Comparison of ENCODE assay signal across 18 cellular contexts in the genomic region with DNA sequence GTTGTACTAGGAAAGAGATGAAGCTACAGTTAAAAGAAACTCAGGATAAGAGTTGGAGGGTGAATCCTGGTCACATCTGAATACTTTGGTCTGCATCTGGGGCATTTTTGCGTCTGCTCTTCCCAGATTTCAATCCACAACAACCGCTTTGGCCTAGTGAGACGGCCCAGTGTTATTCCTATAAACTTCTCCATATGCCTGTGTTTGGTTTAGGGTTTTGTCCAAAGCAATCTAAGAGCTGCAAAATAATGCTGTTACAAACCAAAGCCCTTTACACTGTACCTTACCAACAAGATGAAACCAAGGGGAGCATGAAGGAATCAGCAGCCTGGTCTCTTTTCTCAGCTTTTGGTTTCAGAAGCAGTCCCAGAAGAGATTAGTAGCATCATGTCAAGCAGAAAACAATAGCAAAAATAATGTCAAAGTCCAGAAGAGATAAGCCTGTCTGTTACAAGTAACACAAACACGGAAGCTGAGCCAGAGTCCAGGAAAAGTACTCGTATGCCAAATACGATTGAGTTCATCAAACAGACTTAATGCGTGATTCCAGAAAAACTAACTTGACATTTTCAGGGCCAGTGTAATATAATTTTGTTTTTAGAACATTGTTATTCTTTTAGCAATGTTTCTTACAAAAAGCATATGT.
"Had no signal": no experiment of that assay in that cellular context is flagged by ENCODE, and none has a peak within 500 bp of the region (broad histone marks: within the 10 kb centered on the region; RNA-seq: fewer than 3 reads in every experiment).

No MANE protein-coding gene starts in this region.

- ATAC-seq: activated T-cell treated with anti-CD3 and anti-CD28 coated beads, Interleukin-2, amount 50 U/mL, for 4 hours; left ventricle myocardium superior; stimulated activated memory B cell treated with anti-CD40 and anti-IgM and Interleukin-4, amounts not matched to agents 10 μg/mL and 1 μg/mL and 100 μg/mL, for 72 hours; T-cell had no signal

- H3K27me3 Mint-ChIP-seq: activated CD4-positive, alpha-beta memory T cell treated with anti-CD3 and anti-CD28 coated beads, Interleukin-2, amount 10 ng/mL, durations not matched to agents 7 days and 5 days; activated naive CD4-positive, alpha-beta T cell treated with anti-CD3 and anti-CD28 coated beads, Interleukin-2, amount 50 U/mL, for 24 hours; progenitor cell of endocrine pancreas; stimulated activated memory B cell treated with anti-CD40 and anti-IgM and Interleukin-4, amounts not matched to agents 10 μg/mL and 1 μg/mL and 100 μg/mL, for 72 hours had no signal

- DNase-seq: activated CD4-positive, alpha-beta memory T cell treated with anti-CD3 and anti-CD28 coated beads, Interleukin-2, amount 10 ng/mL, durations not matched to agents 7 days and 5 days; activated effector memory CD4-positive, alpha-beta T cell treated with Interleukin-2 at 50 U/mL for 16 hours; activated T-cell treated with anti-CD3 and anti-CD28 coated beads, Interleukin-2, amount 50 U/mL, for 4 hours; adrenal gland; hypothalamus; kidney; left ventricle myocardium superior; mesenchymal stem cell; nephron progenitor cell; right cardiac atrium; stimulated activated CD4-positive, alpha-beta T cell treated with anti-CD3 and anti-CD28 coated beads, Interleukin-1b, Interleukin-23, amount 100 ng/mL, for 48 hours; T-cell; T-helper 9 cell; thyroid gland had no signal

- H3K36me3 ChIP-seq: adrenal gland, esophagus muscularis mucosa, thyroid gland had no signal

- H3K4me3 Mint-ChIP-seq: activated CD4-positive, alpha-beta memory T cell treated with anti-CD3 and anti-CD28 coated beads, Interleukin-2, amount 10 ng/mL, durations not matched to agents 7 days and 5 days; activated naive CD4-positive, alpha-beta T cell treated with anti-CD3 and anti-CD28 coated beads, Interleukin-2, amount 50 U/mL, for 24 hours; activated T-cell treated with anti-CD3 and anti-CD28 coated beads, Interleukin-2, amount 50 U/mL, for 4 hours; nephron progenitor cell; stimulated activated memory B cell treated with anti-CD40 and anti-IgM and Interleukin-4, amounts not matched to agents 10 μg/mL and 1 μg/mL and 100 μg/mL, for 72 hours; T-cell had no signal

- H3K4me3 ChIP-seq: adrenal gland, esophagus muscularis mucosa, thyroid gland had no signal

- H3K4me1 Mint-ChIP-seq: activated CD4-positive, alpha-beta memory T cell treated with anti-CD3 and anti-CD28 coated beads, Interleukin-2, amount 10 ng/mL, durations not matched to agents 7 days and 5 days; activated naive CD4-positive, alpha-beta T cell treated with anti-CD3 and anti-CD28 coated beads, Interleukin-2, amount 50 U/mL, for 24 hours; nephron progenitor cell; stimulated activated memory B cell treated with anti-CD40 and anti-IgM and Interleukin-4, amounts not matched to agents 10 μg/mL and 1 μg/mL and 100 μg/mL, for 72 hours; T-cell had no signal

- H3K36me3 Mint-ChIP-seq: activated naive CD4-positive, alpha-beta T cell treated with anti-CD3 and anti-CD28 coated beads, Interleukin-2, amount 50 U/mL, for 24 hours; stimulated activated memory B cell treated with anti-CD40 and anti-IgM and Interleukin-4, amounts not matched to agents 10 μg/mL and 1 μg/mL and 100 μg/mL, for 72 hours; T-cell had no signal

- H3K27me3 ChIP-seq: adrenal gland, esophagus muscularis mucosa, thyroid gland had no signal

- H3K4me1 ChIP-seq: adrenal gland, esophagus muscularis mucosa, thyroid gland had no signal

- H3K27ac ChIP-seq: adrenal gland, esophagus muscularis mucosa, thyroid gland had no signal

- H3K9me3 ChIP-seq: adrenal gland, esophagus muscularis mucosa, thyroid gland had no signal

- H3K27ac Mint-ChIP-seq: activated CD4-positive, alpha-beta memory T cell treated with anti-CD3 and anti-CD28 coated beads, Interleukin-2, amount 10 ng/mL, durations not matched to agents 7 days and 5 days; activated naive CD4-positive, alpha-beta T cell treated with anti-CD3 and anti-CD28 coated beads, Interleukin-2, amount 50 U/mL, for 24 hours; nephron progenitor cell; progenitor cell of endocrine pancreas; stimulated activated memory B cell treated with anti-CD40 and anti-IgM and Interleukin-4, amounts not matched to agents 10 μg/mL and 1 μg/mL and 100 μg/mL, for 72 hours; T-cell had no signal

- H3K9me3 Mint-ChIP-seq: activated CD4-positive, alpha-beta memory T cell treated with anti-CD3 and anti-CD28 coated beads, Interleukin-2, amount 10 ng/mL, durations not matched to agents 7 days and 5 days; activated naive CD4-positive, alpha-beta T cell treated with anti-CD3 and anti-CD28 coated beads, Interleukin-2, amount 50 U/mL, for 24 hours; activated T-cell treated with anti-CD3 and anti-CD28 coated beads, Interleukin-2, amount 50 U/mL, for 4 hours; nephron progenitor cell; stimulated activated memory B cell treated with anti-CD40 and anti-IgM and Interleukin-4, amounts not matched to agents 10 μg/mL and 1 μg/mL and 100 μg/mL, for 72 hours; T-cell had no signal
